26 cellular contexts compared by ENCODE assay signal in the genomic region with DNA sequence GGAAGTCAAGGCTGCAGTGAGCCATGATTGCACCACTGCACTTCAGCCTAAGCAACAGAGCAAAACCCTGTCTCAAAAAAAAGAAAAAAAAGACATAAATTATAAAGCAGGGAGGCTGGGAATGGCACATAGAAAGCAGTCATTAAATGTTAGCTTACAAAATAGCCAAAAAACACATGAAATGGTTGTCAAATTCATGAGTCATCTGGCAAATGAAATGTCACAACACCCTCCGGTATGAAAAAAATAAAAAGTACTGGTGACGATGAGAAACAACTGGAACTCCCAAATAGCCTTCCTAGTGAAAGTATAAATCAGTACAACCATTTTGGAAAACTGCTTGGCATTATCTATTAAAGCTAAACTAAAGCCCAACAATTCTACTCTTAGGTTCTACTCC. TPM values are rescaled to one million over a fixed set of nuclear protein-coding genes. Genes with fewer than 3 reads are reported as not detected.
A peak's percentile ranks its signal among the peaks of the same experiment; 100 is the strongest.
DNase-seq lines count a peak whose midpoint lies in the region; ATAC-seq and TF ChIP-seq lines count a peak whose summit lies in the region.
"Had no signal": no experiment of that assay in that cellular context is flagged by ENCODE, and none has a peak within 500 bp of the region (broad histone marks: within the 10 kb centered on the region; RNA-seq: fewer than 3 reads in every experiment).

No MANE protein-coding gene starts in this region.

- no peak overlapping the region; the same call in 1 of the 2 replicates for H3K27ac Mint-ChIP-seq in HFFc6
- H3K27ac Mint-ChIP-seq: activated T-helper 1 cell treated with anti-CD3 and anti-CD28 coated beads, Interleukin-12 subunit alpha, Interleukin-12 subunit beta, Interleukin-2, Interleukin-4 antibody, amounts not matched to agents 30 ng/mL and 10 ng/mL and 1 ng/mL, durations not matched to agents 14 hours and 24 hours and 36 hours; stimulated activated naive CD8-positive, alpha-beta T cell treated with anti-CD3 and anti-CD28 coated beads, Interleukin-15, amount 100 ng/mL, for 72 hours had no signal

- no peaks in the 10 kb centered on the region for H3K9me3 ChIP-seq in adrenal gland (replicated peaks in 1 of 3)
- H3K9me3 ChIP-seq: lower lobe of right lung, ovary, SK-N-SH, upper lobe of right lung had no signal

- H3K9me3 Mint-ChIP-seq in HFFc6, result peaks cover 11% of the 10 kb centered on the region

- intact Hi-C loops in adrenal gland (cut with DNase I), result no loop called here

- DNase-seq in AG09319 (ENCODE audit: extremely low read depth, low read depth) (peak; percentile 12), HFFc6 (peak; percentile 57), adrenal gland (peak in 2 of 7 donors; percentile 41 to 61), iris pigment epithelial cell (ENCODE audit: low read depth) (peak; percentile 39), kidney tubule cell (ENCODE audit: low spot score) (no peak), NCI-H1930 (lab: John Stamatoyannopoulos, UW) (no peak), NCI-H510A (lab: John Stamatoyannopoulos, UW) (no peak)
- DNase-seq: activated CD4-positive, CD25-positive, alpha-beta regulatory T cell; Calu3; dermis blood vessel endothelial cell; head of caudate nucleus; lower lobe of right lung; NCI-H1092; NCI-H2171; NCI-H748 treated with DMSO at 0.1 percent for 48 hours; ovary; SK-N-SH; stimulated activated CD4-positive, alpha-beta T cell treated with anti-CD3 and anti-CD28 coated beads, Interleukin-1b, Interleukin-23, amount 100 ng/mL, for 48 hours; stimulated activated naive CD8-positive, alpha-beta T cell treated with anti-CD3 and anti-CD28 coated beads, Interleukin-15, amount 100 ng/mL, for 72 hours had no signal

- H3K4me1 Mint-ChIP-seq in HFFc6 (ENCODE audit: low read depth), result peaks cover 16% of the 10 kb centered on the region

- no peaks in the 10 kb centered on the region for H3K36me3 ChIP-seq in adrenal gland (replicated peaks in 1 of 2)
- H3K36me3 ChIP-seq: lower lobe of right lung, ovary, upper lobe of right lung had no signal

- H3K27ac ChIP-seq in adrenal gland, result peak overlapping the region in 3 of 5 donors; percentile 65 to 80 (median 74)
- H3K27ac ChIP-seq: epithelial cell of prostate, lower lobe of right lung, ovary, upper lobe of right lung had no signal

- no peaks in the 10 kb centered on the region for H3K27me3 ChIP-seq in adrenal gland
- H3K27me3 ChIP-seq: ovary, upper lobe of right lung had no signal

- H3K27me3 Mint-ChIP-seq in HFFc6 (ENCODE audit: insufficient read depth), result peaks cover 7% of the 10 kb centered on the region
- H3K27me3 Mint-ChIP-seq: activated naive CD8-positive, alpha-beta T cell; stimulated activated naive CD8-positive, alpha-beta T cell treated with anti-CD3 and anti-CD28 coated beads, Interleukin-15, amount 100 ng/mL, for 72 hours had no signal

- H3K36me3 Mint-ChIP-seq in HFFc6 (ENCODE audit: low read depth), result peaks cover 9% of the 10 kb centered on the region
- H3K36me3 Mint-ChIP-seq: brain had no signal

- no peak overlapping the region for H3K4me3 Mint-ChIP-seq in HFFc6
- H3K4me3 Mint-ChIP-seq: activated naive CD8-positive, alpha-beta T cell; stimulated activated naive CD8-positive, alpha-beta T cell treated with anti-CD3 and anti-CD28 coated beads, Interleukin-15, amount 100 ng/mL, for 72 hours had no signal

- no peak for ATAC-seq in HG02852 (IDR thresholded peaks at IDR 0.05; ENCODE audit: unreplicated experiment)
- ATAC-seq: lower lobe of right lung; stimulated activated naive CD8-positive, alpha-beta T cell treated with anti-CD3 and anti-CD28 coated beads, Interleukin-15, amount 100 ng/mL, for 72 hours; upper lobe of right lung had no signal

- TF ChIP-seq POLR2A in adrenal gland (IDR thresholded peaks at IDR 0.05), result no peak

- no peak for TF ChIP-seq CTCF in AG09319 (IDR thresholded peaks at IDR 0.05; ENCODE audit: low read depth, low read length)
- no peak for TF ChIP-seq CTCF in HFFc6 (IDR thresholded peaks at IDR 0.05)
- no peak for TF ChIP-seq CTCF in adrenal gland (IDR thresholded peaks at IDR 0.05)

- WGBS in adrenal gland, 4 donors, result 21 to 40% (median 27%) methylated on average over 2 of the region's 2 CpGs

- peaks cover 10 to 19% of the 10 kb centered on the region in 2 donors for H3K4me1 ChIP-seq in adrenal gland (replicated peaks in 1 of 2)

- no peak overlapping the region for H3K4me3 ChIP-seq in adrenal gland
- H3K4me3 ChIP-seq: lower lobe of right lung, ovary, upper lobe of right lung had no signal

RNA-seq across cellular contexts. Expression of a gene that starts 3.6 kb away (rescaled TPM):
- 10 to 100 TPM; 20.4 to 22.1 (median 21.6) TPM for total RNA-seq in HFFc6 (2021; fragmentation: NEBNext Ultra II Directional; extraction: Animal tissue kit (Norgen Biotek cat#: 25700))
- 10 to 100 TPM; 17.9 to 85.6 (median 22.2) TPM for total RNA-seq in adrenal gland
- 10 to 100 TPM; 12.9 to 19.9 (median 19.1) TPM for polyA plus RNA-seq in adrenal gland

RNA-seq across cellular contexts. Expression of a gene that starts 37.4 kb away (rescaled TPM):
- not detected for total RNA-seq in HFFc6 (2021; fragmentation: NEBNext Ultra II Directional; extraction: Animal tissue kit (Norgen Biotek cat#: 25700))
- not detected for total RNA-seq in adrenal gland
- under 1 TPM in 2 of 3 donors, not detected in 1; 0.03 to 0.72 TPM for polyA plus RNA-seq in adrenal gland
- total RNA-seq: activated CD8-positive, alpha-beta memory T cell treated with anti-CD3 and anti-CD28 coated beads for 36 hours; activated T-helper 1 cell treated with anti-CD3 and anti-CD28 coated beads, Interleukin-12 subunit alpha, Interleukin-12 subunit beta, Interleukin-2, Interleukin-4 antibody, amounts not matched to agents 30 ng/mL and 10 ng/mL and 1 ng/mL, durations not matched to agents 14 hours and 24 hours and 36 hours; Calu3; dermis blood vessel endothelial cell; upper lobe of right lung had no signal

Comparison
In these comparisons a context has a peak if more than half of its experiments do, and no peak if none do; other contexts are left out.
1. DNase-seq: peak in AG09319 (single experiment), HFFc6 (single experiment) and iris pigment epithelial cell (single experiment); none in kidney tubule cell (single experiment), NCI-H1930 (0 of 2) and NCI-H510A (single experiment).